Comparison of ENCODE assay signal across 11 cellular contexts in the genomic region with DNA sequence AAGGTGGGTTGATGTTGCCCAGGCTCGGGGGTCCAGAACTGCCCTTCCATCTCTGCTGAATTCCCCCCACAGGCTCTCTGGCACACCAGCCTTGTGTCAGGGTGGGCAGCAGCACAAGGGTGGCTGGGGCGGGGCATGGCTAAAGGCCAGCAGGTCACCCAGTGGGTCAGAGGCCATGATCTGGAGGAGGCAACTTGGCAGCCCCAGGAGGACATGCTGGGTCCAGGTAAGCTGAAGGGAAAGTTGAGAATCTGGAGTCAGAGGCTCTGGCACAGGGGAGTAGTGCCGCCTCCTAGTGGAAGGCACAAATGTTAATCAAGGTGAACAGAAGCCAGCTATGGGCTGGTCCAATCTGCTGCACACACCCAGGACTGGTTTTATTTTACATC. TPM values are rescaled to one million over a fixed set of nuclear protein-coding genes. Genes with fewer than 3 reads are reported as not detected.
DNase-seq lines count a peak whose midpoint lies in the region; ATAC-seq and TF ChIP-seq lines count a peak whose summit lies in the region.
"Had no signal": no experiment of that assay in that cellular context is flagged by ENCODE, and none has a peak within 500 bp of the region (broad histone marks: within the 10 kb centered on the region; RNA-seq: fewer than 3 reads in every experiment).

No MANE protein-coding gene starts in this region.

- no peaks in the 10 kb centered on the region for H3K79me2 ChIP-seq in neural progenitor cell (ENCODE audit: low read depth)

- H3K9ac ChIP-seq in neural progenitor cell: no peak overlapping the region

- H3K36me3 ChIP-seq in GM06990 (ENCODE audit: control insufficient read depth, insufficient read depth, low read length) (no peaks in the 10 kb centered on the region), breast epithelium (no peaks in the 10 kb centered on the region), neural progenitor cell (no peaks in the 10 kb centered on the region)

- H3K4me3 ChIP-seq in GM06990 (replicated peaks; ENCODE audit: low read depth, low read length) (no peak overlapping the region), breast epithelium (no peak overlapping the region), neural progenitor cell (no peak overlapping the region)

- no peaks in the 10 kb centered on the region for H3K9me3 Mint-ChIP-seq in neural progenitor cell
- H3K9me3 Mint-ChIP-seq: activated naive CD8-positive, alpha-beta T cell treated with anti-CD3 and anti-CD28 coated beads, Interleukin-2, amount 50 U/mL, for 24 hours had no signal

- peaks cover 4% of the 10 kb centered on the region for H3K36me3 Mint-ChIP-seq in neural progenitor cell

- H3K27me3 Mint-ChIP-seq in neural progenitor cell (ENCODE audit: insufficient read depth, low read depth): peaks cover 2% of the 10 kb centered on the region
- H3K27me3 Mint-ChIP-seq: activated naive CD8-positive, alpha-beta T cell treated with anti-CD3 and anti-CD28 coated beads, Interleukin-2, amount 50 U/mL, for 24 hours had no signal

- no peaks in the 10 kb centered on the region for H3K9me3 ChIP-seq in breast epithelium
- H3K9me3 ChIP-seq in neural progenitor cell (ENCODE audit: low read depth): no peaks in the 10 kb centered on the region

- TF ChIP-seq CTCF in GM06990 (IDR thresholded peaks at IDR 0.05; ENCODE audit: insufficient read depth, low read length, poor library complexity, severe bottlenecking) (peak; percentile 44), breast epithelium (IDR thresholded peaks at IDR 0.05) (peak in 1 of 3 donors; percentile 17), neural progenitor cell (IDR thresholded peaks at IDR 0.05) (peak; percentile 55)

- no peak for DNase-seq in GM06990 (ENCODE audit: extremely low read depth, insufficient read length)
- DNase-seq in HuH-7 (ENCODE audit: low spot score): peak; percentile 70
- no peak for DNase-seq in breast epithelium (ENCODE audit: low spot score in 2 of 2)
- peak; percentile 42 for DNase-seq in neural progenitor cell (ENCODE audit: low spot score)
- no peak for DNase-seq in stimulated activated CD4-positive, alpha-beta T cell treated with anti-CD3 and anti-CD28 coated beads, Interleukin-2, amount 100 ng/mL, for 24 hours
- DNase-seq: activated naive CD8-positive, alpha-beta T cell treated with anti-CD3 and anti-CD28 coated beads, Interleukin-2, amount 50 U/mL, for 24 hours; head of caudate nucleus; NCI-H1092; occipital lobe had no signal

- ATAC-seq in HG02970 (IDR thresholded peaks at IDR 0.05; ENCODE audit: low FRiP score, unreplicated experiment): no peak
- ATAC-seq in HG03280 (IDR thresholded peaks at IDR 0.05; ENCODE audit: unreplicated experiment): no peak
- ATAC-seq: activated naive CD8-positive, alpha-beta T cell treated with anti-CD3 and anti-CD28 coated beads, Interleukin-2, amount 50 U/mL, for 24 hours had no signal

- H3K27ac ChIP-seq in breast epithelium (peak overlapping the region; percentile 85 to 93), neural progenitor cell (no peak overlapping the region)

- peaks cover 29% of the 10 kb centered on the region for H3K4me1 Mint-ChIP-seq in neural progenitor cell

- TF ChIP-seq POLR2A in breast epithelium (IDR thresholded peaks at IDR 0.05): no peak

- intact Hi-C loops in breast epithelium (cut with DNase I; ENCODE audit: low total_unique reads): loop anchor here (10.0 kb wide), 1 partner anchor 1900 kb away; no protein-coding TSS in a partner anchor

- H3K4me1 ChIP-seq in breast epithelium (peaks cover 4 to 16% of the 10 kb centered on the region in 2 donors), neural progenitor cell (peaks cover under 1% of the 10 kb centered on the region)

- H3K27me3 ChIP-seq in GM06990 (replicated peaks; ENCODE audit: control insufficient read depth, insufficient read depth, low read length) (no peaks in the 10 kb centered on the region), breast epithelium (no peaks in the 10 kb centered on the region), neural progenitor cell (no peaks in the 10 kb centered on the region)

- no peak overlapping the region for H3K4me2 ChIP-seq in neural progenitor cell

- H3F3A ChIP-seq in neural progenitor cell (ENCODE audit: low read depth): no peaks in the 10 kb centered on the region

- H3K4me3 Mint-ChIP-seq in neural progenitor cell: no peak overlapping the region
- H3K4me3 Mint-ChIP-seq: activated naive CD8-positive, alpha-beta T cell treated with anti-CD3 and anti-CD28 coated beads, Interleukin-2, amount 50 U/mL, for 24 hours had no signal

- peaks cover 7% of the 10 kb centered on the region for H4K20me1 ChIP-seq in neural progenitor cell (ENCODE audit: low read depth)

- no peak overlapping the region for H2AFZ ChIP-seq in neural progenitor cell (replicated peaks)

- no peak overlapping the region for H3K27ac Mint-ChIP-seq in neural progenitor cell
- H3K27ac Mint-ChIP-seq: activated naive CD8-positive, alpha-beta T cell treated with anti-CD3 and anti-CD28 coated beads, Interleukin-2, amount 50 U/mL, for 24 hours had no signal

RNA-seq across cellular contexts. Expression of gene TMEM8B, which starts 6.2 kb away (rescaled TPM):
- total RNA-seq in breast epithelium (1 to 10 TPM; 4.9 to 7.9 (median 6.7) TPM), neural progenitor cell (ENCODE audit: low replicate concordance) (4.8 and 11.2 TPM in 2 replicates)

RNA-seq across cellular contexts. Expression of gene FAM221B, which starts 6.7 kb away (rescaled TPM):
- total RNA-seq in breast epithelium (under 1 TPM in 1 of 3 donors, not detected in 2; 0.15 TPM), neural progenitor cell (ENCODE audit: low replicate concordance) (not detected in 2 replicates)
- total RNA-seq: occipital lobe had no signal

RNA-seq across cellular contexts. Expression of gene HINT2, which starts 20.4 kb away (rescaled TPM):
- total RNA-seq in breast epithelium (10 to 100 TPM; 25.0 to 55.7 (median 32.1) TPM), neural progenitor cell (ENCODE audit: low replicate concordance) (21.8 and 35.9 TPM in 2 replicates)

RNA-seq across cellular contexts. Expression of gene SPAG8, which starts 23.1 kb away (rescaled TPM):
- total RNA-seq in breast epithelium (1 to 10 TPM; 1.1 to 2.2 (median 1.3) TPM), neural progenitor cell (ENCODE audit: low replicate concordance) (1.3 and 1.6 TPM in 2 replicates)

RNA-seq across cellular contexts. Expression of gene OR13J1, which starts 35.0 kb away (rescaled TPM):
- total RNA-seq in breast epithelium (not detected), neural progenitor cell (ENCODE audit: low replicate concordance) (not detected in 2 replicates)
- total RNA-seq: occipital lobe had no signal

Comparison
In these comparisons a context has a peak if more than half of its experiments do, and no peak if none do; other contexts are left out.
1. DNase-seq: peak in HuH-7 (single experiment) and neural progenitor cell (single experiment); none in GM06990 (single experiment), breast epithelium (0 of 2) and stimulated activated CD4-positive, alpha-beta T cell treated with anti-CD3 and anti-CD28 coated beads, Interleukin-2, amount 100 ng/mL, for 24 hours (0 of 2).